Comparison of ENCODE assay signal across 1 cellular context in the genomic region with DNA sequence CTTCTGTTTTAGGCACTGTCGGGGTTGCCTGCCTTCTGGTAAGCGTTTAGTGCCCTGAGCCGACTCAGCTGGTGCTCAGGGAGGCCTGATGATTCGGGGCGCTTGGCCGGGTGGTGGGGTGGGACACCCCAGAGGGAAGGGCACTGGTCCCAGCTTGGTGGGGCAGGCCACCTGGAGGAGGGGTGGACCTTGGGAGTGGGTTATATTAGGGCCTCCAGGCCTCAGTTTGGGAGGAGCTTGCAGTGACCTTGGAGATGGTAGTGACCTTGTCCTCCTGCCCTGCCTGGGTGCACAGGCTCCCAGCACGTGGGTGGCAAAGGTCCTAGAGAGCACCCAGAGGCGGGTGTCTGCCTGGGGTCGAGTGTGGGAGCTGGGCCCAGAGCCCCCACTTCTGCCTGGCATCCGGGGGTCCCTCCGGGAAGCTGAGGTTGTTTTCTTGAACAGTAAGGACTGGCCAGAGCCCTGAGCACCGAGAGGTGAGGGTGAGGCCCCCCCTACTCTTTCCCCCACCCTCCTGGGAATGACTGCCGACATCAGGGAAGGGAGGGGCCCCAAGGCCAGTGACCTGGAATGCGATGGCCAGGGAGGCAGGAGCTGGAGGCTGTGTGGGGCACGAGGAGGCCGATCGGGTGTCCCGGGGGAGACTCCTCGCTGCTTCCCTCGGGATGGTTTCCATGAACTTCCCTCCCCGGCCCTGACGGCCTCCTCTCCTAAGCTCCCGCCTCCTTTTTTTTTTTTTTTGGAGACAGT.
TF ChIP-seq lines count a peak whose summit lies in the region.

No MANE protein-coding gene starts in this region.

TF ChIP-seq in HepG2, 621 proteins besides CTCF, POLR2A, EP300 and RAD21 (continued from another document and continues in another):
- TF ChIP-seq, protein P1, sequence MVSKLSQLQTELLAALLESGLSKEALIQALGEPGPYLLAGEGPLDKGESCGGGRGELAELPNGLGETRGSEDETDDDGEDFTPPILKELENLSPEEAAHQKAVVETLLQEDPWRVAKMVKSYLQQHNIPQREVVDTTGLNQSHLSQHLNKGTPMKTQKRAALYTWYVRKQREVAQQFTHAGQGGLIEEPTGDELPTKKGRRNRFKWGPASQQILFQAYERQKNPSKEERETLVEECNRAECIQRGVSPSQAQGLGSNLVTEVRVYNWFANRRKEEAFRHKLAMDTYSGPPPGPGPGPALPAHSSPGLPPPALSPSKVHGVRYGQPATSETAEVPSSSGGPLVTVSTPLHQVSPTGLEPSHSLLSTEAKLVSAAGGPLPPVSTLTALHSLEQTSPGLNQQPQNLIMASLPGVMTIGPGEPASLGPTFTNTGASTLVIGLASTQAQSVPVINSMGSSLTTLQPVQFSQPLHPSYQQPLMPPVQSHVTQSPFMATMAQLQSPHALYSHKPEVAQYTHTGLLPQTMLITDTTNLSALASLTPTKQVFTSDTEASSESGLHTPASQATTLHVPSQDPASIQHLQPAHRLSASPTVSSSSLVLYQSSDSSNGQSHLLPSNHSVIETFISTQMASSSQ (IDR thresholded peaks at IDR 0.05; ENCODE audit: low read depth), result no peak
- TF ChIP-seq, protein P1 (CRISPR knock-in tag; IDR thresholded peaks at IDR 0.05; ENCODE audit: borderline replicate concordance), result no peak
- TF ChIP-seq HHEX (CRISPR knock-in tag; IDR thresholded peaks at IDR 0.05), result no peak
- TF ChIP-seq DNMT1 (CRISPR knock-in tag; IDR thresholded peaks at IDR 0.05), result peak; percentile 48; the same call in 1 of the 2 replicates
- TF ChIP-seq KMT2B (CRISPR knock-in tag; IDR thresholded peaks at IDR 0.05), result no peak
- TF ChIP-seq TAF1 (CRISPR knock-in tag; IDR thresholded peaks at IDR 0.05), result no peak
- TF ChIP-seq, protein P2, sequence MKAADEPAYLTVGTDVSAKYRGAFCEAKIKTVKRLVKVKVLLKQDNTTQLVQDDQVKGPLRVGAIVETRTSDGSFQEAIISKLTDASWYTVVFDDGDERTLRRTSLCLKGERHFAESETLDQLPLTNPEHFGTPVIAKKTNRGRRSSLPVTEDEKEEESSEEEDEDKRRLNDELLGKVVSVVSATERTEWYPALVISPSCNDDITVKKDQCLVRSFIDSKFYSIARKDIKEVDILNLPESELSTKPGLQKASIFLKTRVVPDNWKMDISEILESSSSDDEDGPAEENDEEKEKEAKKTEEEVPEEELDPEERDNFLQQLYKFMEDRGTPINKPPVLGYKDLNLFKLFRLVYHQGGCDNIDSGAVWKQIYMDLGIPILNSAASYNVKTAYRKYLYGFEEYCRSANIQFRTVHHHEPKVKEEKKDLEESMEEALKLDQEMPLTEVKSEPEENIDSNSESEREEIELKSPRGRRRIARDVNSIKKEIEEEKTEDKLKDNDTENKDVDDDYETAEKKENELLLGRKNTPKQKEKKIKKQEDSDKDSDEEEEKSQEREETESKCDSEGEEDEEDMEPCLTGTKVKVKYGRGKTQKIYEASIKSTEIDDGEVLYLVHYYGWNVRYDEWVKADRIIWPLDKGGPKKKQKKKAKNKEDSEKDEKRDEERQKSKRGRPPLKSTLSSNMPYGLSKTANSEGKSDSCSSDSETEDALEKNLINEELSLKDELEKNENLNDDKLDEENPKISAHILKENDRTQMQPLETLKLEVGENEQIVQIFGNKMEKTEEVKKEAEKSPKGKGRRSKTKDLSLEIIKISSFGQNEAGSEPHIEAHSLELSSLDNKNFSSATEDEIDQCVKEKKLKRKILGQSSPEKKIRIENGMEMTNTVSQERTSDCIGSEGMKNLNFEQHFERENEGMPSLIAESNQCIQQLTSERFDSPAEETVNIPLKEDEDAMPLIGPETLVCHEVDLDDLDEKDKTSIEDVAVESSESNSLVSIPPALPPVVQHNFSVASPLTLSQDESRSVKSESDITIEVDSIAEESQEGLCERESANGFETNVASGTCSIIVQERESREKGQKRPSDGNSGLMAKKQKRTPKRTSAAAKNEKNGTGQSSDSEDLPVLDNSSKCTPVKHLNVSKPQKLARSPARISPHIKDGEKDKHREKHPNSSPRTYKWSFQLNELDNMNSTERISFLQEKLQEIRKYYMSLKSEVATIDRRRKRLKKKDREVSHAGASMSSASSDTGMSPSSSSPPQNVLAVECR (CRISPR knock-in tag; IDR thresholded peaks at IDR 0.05; ENCODE audit: borderline replicate concordance), result peak; percentile 47; the same call in 1 of the 2 replicates
- peak; percentile 24 for TF ChIP-seq ZNF883 (CRISPR knock-in tag; IDR thresholded peaks at IDR 0.05; ENCODE audit: not compliant biosample characterization)
- peak; percentile 12; the same call in 1 of the 2 replicates for TF ChIP-seq ZMYM3 (CRISPR knock-in tag; IDR thresholded peaks at IDR 0.05)
- TF ChIP-seq MEIS2 (CRISPR knock-in tag; IDR thresholded peaks at IDR 0.05), result no peak
- TF ChIP-seq ZBTB33 (CRISPR knock-in tag; IDR thresholded peaks at IDR 0.05), result no peak
- no peak for TF ChIP-seq ZNF276 (CRISPR knock-in tag; IDR thresholded peaks at IDR 0.05; ENCODE audit: low read depth)
- 0 out of 2 replicates have a peak, but pooled peaks have one; percentile 33 for TF ChIP-seq ZNF607 (CRISPR knock-in tag; IDR thresholded peaks at IDR 0.05; ENCODE audit: borderline replicate concordance)
- TF ChIP-seq ETV6 (CRISPR knock-in tag; conservative IDR thresholded peaks at IDR 0.05), result no peak
- TF ChIP-seq MTA1 (CRISPR knock-in tag; IDR thresholded peaks at IDR 0.05; ENCODE audit: borderline replicate concordance), result peak; percentile 77; the same call in 1 of the 2 replicates
- no peak for TF ChIP-seq FOXM1 (CRISPR knock-in tag; IDR thresholded peaks at IDR 0.05)
- no peak for TF ChIP-seq ZNF878 (CRISPR knock-in tag; IDR thresholded peaks at IDR 0.05)
- no peak for TF ChIP-seq KDM5B (CRISPR knock-in tag; IDR thresholded peaks at IDR 0.05; ENCODE audit: borderline replicate concordance)
- no peak for TF ChIP-seq TP53 (CRISPR knock-in tag; conservative IDR thresholded peaks at IDR 0.05)
- TF ChIP-seq FOXO1 (CRISPR knock-in tag; IDR thresholded peaks at IDR 0.05), result 0 out of 2 replicates have a peak, but pooled peaks have one; percentile 33
- no peak for TF ChIP-seq EED (CRISPR knock-in tag; IDR thresholded peaks at IDR 0.05)
- no peak for TF ChIP-seq KIAA2018 (CRISPR knock-in tag; IDR thresholded peaks at IDR 0.05; ENCODE audit: borderline replicate concordance)
- TF ChIP-seq MTF1 (CRISPR knock-in tag; IDR thresholded peaks at IDR 0.05), result no peak
- no peak for TF ChIP-seq FOSL2 (CRISPR knock-in tag; IDR thresholded peaks at IDR 0.05)
- TF ChIP-seq ZNF776 (CRISPR knock-in tag; IDR thresholded peaks at IDR 0.05), result no peak
- TF ChIP-seq ZNF572 (CRISPR knock-in tag; IDR thresholded peaks at IDR 0.05), result no peak; the same call in 1 of the 2 replicates
- TF ChIP-seq TBP (CRISPR knock-in tag; IDR thresholded peaks at IDR 0.05), result no peak
- peak; percentile 94 for TF ChIP-seq BCL6 (CRISPR knock-in tag; IDR thresholded peaks at IDR 0.05)
- TF ChIP-seq KDM4B (CRISPR knock-in tag; IDR thresholded peaks at IDR 0.05), result no peak
- TF ChIP-seq ZNF816 (CRISPR knock-in tag; IDR thresholded peaks at IDR 0.05; ENCODE audit: borderline replicate concordance), result no peak
- no peak for TF ChIP-seq KLF15 (CRISPR knock-in tag; IDR thresholded peaks at IDR 0.05; ENCODE audit: borderline replicate concordance)
- TF ChIP-seq ZNF768 (CRISPR knock-in tag; IDR thresholded peaks at IDR 0.05), result 0 out of 2 replicates have a peak, but pooled peaks have one; percentile 34
- TF ChIP-seq KLF16 (CRISPR knock-in tag; IDR thresholded peaks at IDR 0.05), result no peak
- no peak for TF ChIP-seq KDM2A (CRISPR knock-in tag; IDR thresholded peaks at IDR 0.05; ENCODE audit: borderline replicate concordance, low read depth)
- 0 out of 2 replicates have a peak, but pooled peaks have one; percentile 19 for TF ChIP-seq KDM6A (CRISPR knock-in tag; IDR thresholded peaks at IDR 0.05; ENCODE audit: low read depth)
- peak; percentile 87 for TF ChIP-seq MLX (CRISPR knock-in tag; IDR thresholded peaks at IDR 0.05)
- no peak for TF ChIP-seq SAP130 (CRISPR knock-in tag; IDR thresholded peaks at IDR 0.05; ENCODE audit: low read depth)
